Comparison of ENCODE assay signal across 32 cellular contexts in genomic region chr3:54790046-54790445, GRCh38.
"Had no signal": no experiment of that assay in that cellular context is flagged by ENCODE, and none has a peak within 500 bp of the region (broad histone marks: within the 10 kb centered on the region; RNA-seq: fewer than 3 reads in every experiment).

No MANE protein-coding gene starts in this region.

- H3K4me1 ChIP-seq: adrenal gland, body of pancreas, breast epithelium had no signal

- H3K9me3 ChIP-seq: adrenal gland, body of pancreas had no signal

- H3K27me3 ChIP-seq: adrenal gland, body of pancreas, brain microvascular endothelial cell, breast epithelium had no signal

- H3K27ac ChIP-seq: adrenal gland, body of pancreas, brain microvascular endothelial cell, breast epithelium, VCaP had no signal

- DNase-seq: activated B cell treated with CpG ODN at 0.5 μM for 24 hours; activated CD4-positive, alpha-beta memory T cell treated with anti-CD3 and anti-CD28 coated beads for 36 hours; activated CD4-positive, alpha-beta T cell treated with anti-CD3 and anti-CD28 coated beads for 4 hours; activated CD4-positive, alpha-beta T cell treated with anti-CD3 and anti-CD28 coated beads, Interleukin-2, amount 10 ng/mL, durations not matched to agents 24 days and 14 days; activated CD4-positive, alpha-beta T cell treated with anti-CD3 and anti-CD28 coated beads, Interleukin-2, amount 50 U/mL, for 1 hour; activated CD4-positive, alpha-beta T cell treated with anti-CD3 and anti-CD28 coated beads, Interleukin-2, amount 50 U/mL, for 4 hours; activated CD4-positive, CD25-positive, alpha-beta regulatory T cell treated with anti-CD3 and anti-CD28 coated beads, Interleukin-2, amount 50 U/mL, for 72 hours; activated CD8-positive, alpha-beta memory T cell treated with anti-CD3 and anti-CD28 coated beads, Interleukin-2, amount 50 U/mL, for 4 hours; activated CD8-positive, alpha-beta T cell treated with anti-CD3 and anti-CD28 coated beads for 36 hours; activated effector memory CD4-positive, alpha-beta T cell treated with anti-CD3 and anti-CD28 coated beads, Interleukin-2, amount 50 U/mL, for 16 hours; activated gamma-delta T cell treated with Interleukin-2 at 50 U/mL for 16 hours; activated naive CD4-positive, alpha-beta T cell; activated naive CD4-positive, alpha-beta T cell treated with anti-CD3 and anti-CD28 coated beads for 36 hours; activated naive CD4-positive, alpha-beta T cell treated with anti-CD3 and anti-CD28 coated beads, Interleukin-2, amount 50 U/mL, for 16 hours; activated naive CD8-positive, alpha-beta T cell treated with anti-CD3 and anti-CD28 coated beads for 36 hours; activated T-cell treated with anti-CD3 and anti-CD28 coated beads for 4 hours; activated T-cell treated with anti-CD3 and anti-CD28 coated beads, Interleukin-2, amount 50 U/mL, for 1 hour; activated T-cell treated with anti-CD3 and anti-CD28 coated beads, Interleukin-2, amount 50 U/mL, for 4 hours; activated T-cell treated with anti-CD3 and anti-CD28 coated beads, Interleukin-2, amount 50 U/mL, for 72 hours; adrenal gland; amniotic stem cell; aorta; body of pancreas; brain microvascular endothelial cell; central memory CD4-positive, alpha-beta T cell; T-helper 1 cell; T-helper 2 cell; T-helper 9 cell had no signal

- H3K4me3 ChIP-seq: adrenal gland, body of pancreas, breast epithelium had no signal

- ATAC-seq: activated CD8-positive, alpha-beta T cell treated with anti-CD3 and anti-CD28 coated beads for 36 hours; activated naive CD4-positive, alpha-beta T cell treated with anti-CD3 and anti-CD28 coated beads, Interleukin-2, amount 50 U/mL, for 72 hours; activated T-cell treated with anti-CD3 and anti-CD28 coated beads, Interleukin-2, amount 50 U/mL, for 4 hours; activated T-cell treated with anti-CD3 and anti-CD28 coated beads, Interleukin-2, amount 50 U/mL, for 72 hours; activated T-helper 17 cell treated with anti-CD3 and anti-CD28 coated beads, Interleukin-2, amount 50 U/mL, for 72 hours; body of pancreas had no signal

- H3K36me3 ChIP-seq: adrenal gland, brain microvascular endothelial cell, breast epithelium had no signal
